Comparison of ENCODE assay signal across 11 cellular contexts in the genomic region with DNA sequence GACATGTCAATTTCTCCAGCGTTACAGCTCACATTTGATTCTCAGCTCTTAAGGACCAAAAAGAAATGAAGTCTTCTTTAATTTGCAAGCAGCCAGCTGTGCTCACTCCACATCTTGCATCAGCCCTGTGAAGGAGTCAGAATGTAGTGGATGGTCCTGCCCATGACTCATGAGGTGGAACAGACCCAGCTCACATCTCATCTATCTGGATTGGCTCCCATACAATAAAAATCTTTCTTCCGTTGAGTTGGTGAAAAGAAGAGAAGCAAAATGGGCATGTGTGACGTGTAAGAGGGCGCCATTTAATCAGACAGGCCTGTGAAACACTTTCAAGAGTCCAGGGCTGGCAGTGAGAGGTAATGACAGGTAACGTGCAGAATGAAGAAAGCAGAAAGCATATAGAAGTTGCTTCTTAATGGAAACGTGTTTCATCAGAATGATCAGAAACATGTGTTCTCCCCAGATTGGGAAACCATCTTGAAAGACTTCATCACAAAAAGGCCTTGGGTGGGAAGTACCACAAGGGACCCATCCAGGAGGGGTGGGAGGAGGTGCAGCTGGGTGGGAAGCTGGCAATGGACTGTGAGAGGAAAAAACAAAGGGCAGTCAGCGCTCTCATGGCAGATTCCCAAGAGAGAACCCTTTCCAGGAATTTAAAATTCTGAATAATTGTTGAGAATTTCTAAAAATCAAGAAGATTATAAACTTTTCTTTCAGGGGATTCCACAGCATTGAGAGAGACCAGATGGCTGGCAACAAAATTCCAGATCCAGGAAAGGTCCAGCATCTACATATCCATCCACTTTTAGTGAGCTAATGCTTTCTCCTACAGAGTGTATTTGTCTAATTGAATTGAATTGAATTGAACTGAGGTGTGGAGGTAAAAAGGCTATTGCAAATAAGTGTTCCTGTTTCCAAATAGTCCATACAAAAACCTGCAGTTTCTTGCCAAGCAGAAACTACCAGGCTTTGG. TPM values are rescaled to one million over a fixed set of nuclear protein-coding genes. Genes with fewer than 3 reads are reported as not detected.
DNase-seq lines count a peak whose midpoint lies in the region; FAIRE-seq and TF ChIP-seq lines count a peak whose summit lies in the region.
"Had no signal": no experiment of that assay in that cellular context is flagged by ENCODE, and none has a peak within 500 bp of the region (broad histone marks: within the 10 kb centered on the region; RNA-seq: fewer than 3 reads in every experiment).

No MANE protein-coding gene starts in this region.

- peaks cover 60% of the 10 kb centered on the region for H3K4me1 Mint-ChIP-seq in activated CD4-positive, alpha-beta memory T cell treated with anti-CD3 and anti-CD28 coated beads for 36 hours (ENCODE audit: low read depth)

- intact Hi-C loops in activated CD4-positive, alpha-beta memory T cell treated with anti-CD3 and anti-CD28 coated beads for 36 hours (cut with micrococcal nuclease), result no loop called here

- H3K4me3 Mint-ChIP-seq in activated CD4-positive, alpha-beta memory T cell treated with anti-CD3 and anti-CD28 coated beads for 36 hours, result no peak overlapping the region
- H3K4me3 Mint-ChIP-seq: activated B cell treated with CpG ODN at 0.5 μM for 24 hours; activated naive CD4-positive, alpha-beta T cell treated with anti-CD3 and anti-CD28 coated beads, Interleukin-2, amount 10 ng/mL, durations not matched to agents 7 days and 5 days had no signal

- no peak overlapping the region; the same call in 1 of the 2 replicates for H3K27ac ChIP-seq in RWPE1
- peak overlapping the region in 1 of 2 donors; percentile 69 for H3K27ac ChIP-seq in small intestine (ENCODE audit: low read depth in 1 of 2, low read length in 1 of 2)

- H3K27me3 ChIP-seq in skeletal muscle satellite cell (ENCODE audit: control insufficient read depth, insufficient read depth, low read length), result no peaks in the 10 kb centered on the region
- H3K27me3 ChIP-seq in small intestine (ENCODE audit: control insufficient read depth in 2 of 2, insufficient read depth in 2 of 2, low read length in 2 of 2), result no peaks in the 10 kb centered on the region
- H3K27me3 ChIP-seq: gastrocnemius medialis had no signal

- 79 to 82% (median 79%) methylated on average over 7 of the region's 7 CpGs for WGBS in small intestine, 3 donors

- DNase-seq in GM04504 (ENCODE audit: low read depth) (peak; percentile 95), RWPE1 (ENCODE audit: low spot score) (peak; percentile 52), fibroblast of pulmonary artery (ENCODE audit: low read depth) (peak; percentile 98), germinal center (ENCODE audit: low spot score) (no peak), small intestine (no peak)
- no peak for DNase-seq in activated CD4-positive, alpha-beta memory T cell treated with anti-CD3 and anti-CD28 coated beads for 36 hours
- DNase-seq in activated CD8-positive, alpha-beta memory T cell treated with anti-CD3 and anti-CD28 coated beads, Interleukin-2, amount 50 U/mL, for 48 hours, result no peak
- DNase-seq: activated B cell treated with CpG ODN at 0.5 μM for 24 hours; activated naive CD4-positive, alpha-beta T cell treated with anti-CD3 and anti-CD28 coated beads, Interleukin-2, amount 10 ng/mL, durations not matched to agents 7 days and 5 days had no signal

- H3K4me1 ChIP-seq in skeletal muscle satellite cell (ENCODE audit: control insufficient read depth, insufficient read depth, low read length) (peaks cover 18% of the 10 kb centered on the region), small intestine (ENCODE audit: control insufficient read depth in 2 of 2, insufficient read depth in 1 of 2, low read depth in 1 of 2, low read length in 1 of 2) (peaks cover 0 to 4% of the 10 kb centered on the region in 2 donors)

- POLR2A ChIA-PET in RWPE1 (lab: Yijun Ruan, JAX; ENCODE audit: low non-redundant PET), result no interaction called here
- POLR2A ChIA-PET in activated CD4-positive, alpha-beta memory T cell treated with anti-CD3 and anti-CD28 coated beads for 36 hours (lab: Charles Lee), result no interaction called here

- no peak overlapping the region for H3K27ac Mint-ChIP-seq in activated CD4-positive, alpha-beta memory T cell treated with anti-CD3 and anti-CD28 coated beads for 36 hours
- H3K27ac Mint-ChIP-seq: activated B cell treated with CpG ODN at 0.5 μM for 24 hours; activated naive CD4-positive, alpha-beta T cell treated with anti-CD3 and anti-CD28 coated beads, Interleukin-2, amount 10 ng/mL, durations not matched to agents 7 days and 5 days had no signal

- H3K9ac ChIP-seq in skeletal muscle satellite cell (ENCODE audit: low read depth, low read length), result no peak overlapping the region

- H3K4me2 ChIP-seq in skeletal muscle satellite cell (ENCODE audit: low read length), result peak overlapping the region; percentile 22

- TF ChIP-seq CTCF in RWPE1 (conservative IDR thresholded peaks at IDR 0.05; ENCODE audit: low read depth), result no peak
- no peak for TF ChIP-seq CTCF in fibroblast of pulmonary artery (IDR thresholded peaks at IDR 0.05; ENCODE audit: low read length, missing control alignments)

- no peaks in the 10 kb centered on the region for H3K36me3 Mint-ChIP-seq in activated CD4-positive, alpha-beta memory T cell treated with anti-CD3 and anti-CD28 coated beads for 36 hours

- no peaks in the 10 kb centered on the region for H3K27me3 Mint-ChIP-seq in activated CD4-positive, alpha-beta memory T cell treated with anti-CD3 and anti-CD28 coated beads for 36 hours
- H3K27me3 Mint-ChIP-seq: activated B cell treated with CpG ODN at 0.5 μM for 24 hours; activated naive CD4-positive, alpha-beta T cell treated with anti-CD3 and anti-CD28 coated beads, Interleukin-2, amount 10 ng/mL, durations not matched to agents 7 days and 5 days had no signal

- no peaks in the 10 kb centered on the region for H3K9me3 ChIP-seq in skeletal muscle satellite cell (replicated peaks; ENCODE audit: low read length)
- H3K9me3 ChIP-seq in small intestine (ENCODE audit: control insufficient read depth, low read depth), result no peaks in the 10 kb centered on the region
- H3K9me3 ChIP-seq: gastrocnemius medialis had no signal

- H3K4me3 ChIP-seq in fibroblast of pulmonary artery (replicated peaks; ENCODE audit: low read depth, low read length) (no peak overlapping the region), skeletal muscle satellite cell (ENCODE audit: low read length) (no peak overlapping the region), small intestine (ENCODE audit: low read depth in 1 of 2, low read length in 2 of 2) (no peak overlapping the region)
- H3K4me3 ChIP-seq: gastrocnemius medialis had no signal

- no peaks in the 10 kb centered on the region for H3K9me3 Mint-ChIP-seq in activated CD4-positive, alpha-beta memory T cell treated with anti-CD3 and anti-CD28 coated beads for 36 hours
- H3K9me3 Mint-ChIP-seq: activated naive CD4-positive, alpha-beta T cell treated with anti-CD3 and anti-CD28 coated beads, Interleukin-2, amount 10 ng/mL, durations not matched to agents 7 days and 5 days had no signal

- CTCF ChIA-PET in RWPE1 (lab: Yijun Ruan, JAX), result interaction anchor here (1.1 kb wide), 1 partner anchor 12 kb away, joined by 3 read pairs; no protein-coding TSS in a partner anchor
- CTCF ChIA-PET in activated CD4-positive, alpha-beta memory T cell treated with anti-CD3 and anti-CD28 coated beads for 36 hours (lab: Charles Lee), result interaction anchor here (0.5 to 1.3 kb wide), 2 partner anchors 99 to 493 kb away, joined by 3 read pairs; no protein-coding TSS in a partner anchor

- no peak for FAIRE-seq in small intestine (lab: Jason Lieb, UNC)

- no peaks in the 10 kb centered on the region for H3K36me3 ChIP-seq in skeletal muscle satellite cell (ENCODE audit: insufficient read depth, low read length)
- no peaks in the 10 kb centered on the region for H3K36me3 ChIP-seq in small intestine (ENCODE audit: control insufficient read depth in 2 of 2, insufficient read depth in 2 of 2, low read length in 2 of 2)
- H3K36me3 ChIP-seq: gastrocnemius medialis had no signal

RNA-seq across cellular contexts. Expression of a gene that starts 57.0 kb away (rescaled TPM):
- 50.2 and 56.5 TPM in 2 replicates for total RNA-seq in skeletal muscle satellite cell (2012; rRNA removed)
- total RNA-seq in activated CD4-positive, alpha-beta memory T cell treated with anti-CD3 and anti-CD28 coated beads for 36 hours, result 100 to 1,000 TPM; 436 to 444 TPM
- 10 to 100 TPM in 2 of 3 donors, 1 to 10 TPM in 1; 5.1 to 28.0 (median 13.8) TPM for polyA plus RNA-seq in small intestine

Comparison
In these comparisons a context has a peak if more than half of its experiments do, and no peak if none do; other contexts are left out.
1. DNase-seq: peak in GM04504 (single experiment), RWPE1 (single experiment) and fibroblast of pulmonary artery (single experiment); none in activated CD4-positive, alpha-beta memory T cell treated with anti-CD3 and anti-CD28 coated beads for 36 hours (single experiment), activated CD8-positive, alpha-beta memory T cell treated with anti-CD3 and anti-CD28 coated beads, Interleukin-2, amount 50 U/mL, for 48 hours (single experiment), germinal center (single experiment) and small intestine (single experiment).